11 cellular contexts compared by ENCODE assay signal in genomic region chr1:12162459-12163137, GRCh38. TPM values are rescaled to one million over a fixed set of nuclear protein-coding genes. Genes with fewer than 3 reads are reported as not detected.
A peak's percentile ranks its signal among the peaks of the same experiment; 100 is the strongest.
DNase-seq lines count a peak whose midpoint lies in the region; ATAC-seq, FAIRE-seq and TF ChIP-seq lines count a peak whose summit lies in the region.
"Had no signal": no experiment of that assay in that cellular context is flagged by ENCODE, and none has a peak within 500 bp of the region (broad histone marks: within the 10 kb centered on the region; RNA-seq: fewer than 3 reads in every experiment).

No MANE protein-coding gene starts in this region.

- in situ Hi-C loops in IMR-90 (cut with MboI; ENCODE audit: low sequenced_read_pairs): no loop called here

- H4K8ac ChIP-seq in IMR-90 (ENCODE audit: low read depth in 2 of 2, low read length in 2 of 2) (peak overlapping the region in 1 of 2 experiments; percentile 27; a peak in 2 of 4 replicates), neuronal stem cell (ENCODE audit: low read depth, low read length) (no peak overlapping the region)

- no peaks in the 10 kb centered on the region for H3K27me3 ChIP-seq in BLaER1
- no peaks in the 10 kb centered on the region for H3K27me3 ChIP-seq in IMR-90 (ENCODE audit: control insufficient read depth, insufficient read depth, low read length)
- peaks cover 12% of the 10 kb centered on the region for H3K27me3 ChIP-seq in astrocyte (ENCODE audit: insufficient read depth, low read length)
- H3K27me3 ChIP-seq in neuronal stem cell (ENCODE audit: control insufficient read depth in 3 of 3, insufficient read depth in 3 of 3, low read depth in 1 of 3, low read length in 3 of 3): peaks cover 7 to 46% (median 12%) of the 10 kb centered on the region in 3 experiments

- H3K4me3 ChIP-seq in BLaER1 (0 out of 2 replicates have a peak overlapping the region, but pooled peaks have one; percentile 11), IMR-90 (ENCODE audit: insufficient read depth, low read depth, low read length) (no peak overlapping the region), astrocyte (ENCODE audit: insufficient read depth, low read depth, low read length) (no peak overlapping the region), neuronal stem cell (ENCODE audit: low read length in 2 of 2) (no peak overlapping the region), mucosa of descending colon (no peak overlapping the region)

- H2BK15ac ChIP-seq in IMR-90 (ENCODE audit: low read depth, low read length): peak overlapping the region; percentile 85; the same call in 2 of the 3 replicates
- H2BK15ac ChIP-seq in neuronal stem cell (ENCODE audit: low read length): peak overlapping the region; percentile 93

- H2BK120ac ChIP-seq in IMR-90 (ENCODE audit: low read depth, low read length) (peak overlapping the region; percentile 69), neuronal stem cell (ENCODE audit: low read depth, low read length) (no peak overlapping the region)

- peak overlapping the region; percentile 79 for H2BK20ac ChIP-seq in IMR-90 (ENCODE audit: low read depth, low read length)

- H3K4me2 ChIP-seq in BLaER1: peak overlapping the region; percentile 84
- H3K4me2 ChIP-seq in IMR-90 (ENCODE audit: low read depth, low read length): no peak overlapping the region
- peak overlapping the region; percentile 64 for H3K4me2 ChIP-seq in astrocyte (ENCODE audit: low read length)
- no peak overlapping the region for H3K4me2 ChIP-seq in neuronal stem cell (ENCODE audit: insufficient read depth, low read length, poor library complexity, severe bottlenecking)

- peak overlapping the region; percentile 77 for H2AK9ac ChIP-seq in IMR-90 (replicated peaks; ENCODE audit: low read depth, low read length, poor library complexity)

- no peak overlapping the region for H4K5ac ChIP-seq in IMR-90 (ENCODE audit: low read depth, low read length)

- H3K36me3 Mint-ChIP-seq in astrocyte (ENCODE audit: low read depth, unreplicated experiment): no peaks in the 10 kb centered on the region

- WGBS in IMR-90 (ENCODE audit: extremely low coverage in 2 of 2, insufficient read length in 1 of 2), 2 experiments: no CpG with 5 or more reads among the region's 11 CpGs
- WGBS in neuronal stem cell (ENCODE audit: extremely low coverage in 2 of 2, insufficient read length in 2 of 2, insufficient replicate concordance in 1 of 2), 2 donors: no CpG with 5 or more reads among the region's 11 CpGs

- DNase-seq in IMR-90 (no peak), astrocyte (ENCODE audit: low read depth) (no peak), neuronal stem cell (ENCODE audit: low spot score) (no peak), islet precursor cell (no peak), AML-193 (lab: John Stamatoyannopoulos, UW) (no peak), mucosa of descending colon (no peak), DMS79 treated with DMSO at 0.1 percent for 48 hours (lab: John Stamatoyannopoulos, UW) (no peak)
- DNase-seq: NCI-H1092 treated with DMSO at 0.1 percent for 48 hours, NCI-H526 treated with DMSO at 0.1 percent for 48 hours had no signal

- H3K9ac ChIP-seq in BLaER1: peak overlapping the region; percentile 62; the same call in 1 of the 2 replicates
- H3K9ac ChIP-seq in IMR-90 (ENCODE audit: low read depth, low read length): no peak overlapping the region
- no peak overlapping the region for H3K9ac ChIP-seq in astrocyte (ENCODE audit: low read length)
- no peak overlapping the region for H3K9ac ChIP-seq in neuronal stem cell (ENCODE audit: low read depth, low read length, poor library complexity)

- CTCF ChIA-PET in IMR-90 (lab: Yijun Ruan, JAX): interaction anchor here (0.8 kb wide), 1 partner anchor 9 kb away, joined by 4 read pairs; no protein-coding TSS in a partner anchor

- ATAC-seq in IMR-90 (ENCODE audit: low read depth) (no peak), mucosa of descending colon (no peak)

- H3K36me3 ChIP-seq in BLaER1 (no peaks in the 10 kb centered on the region), IMR-90 (ENCODE audit: control insufficient read depth, insufficient read depth, low read length) (no peaks in the 10 kb centered on the region), astrocyte (ENCODE audit: insufficient read depth, low read length) (no peaks in the 10 kb centered on the region), neuronal stem cell (replicated peaks in 1 of 2; ENCODE audit: control insufficient read depth in 2 of 2, insufficient read depth in 2 of 2, low read length in 2 of 2) (no peaks in the 10 kb centered on the region), mucosa of descending colon (ENCODE audit: low read depth) (no peaks in the 10 kb centered on the region)

- H4K20me1 ChIP-seq in BLaER1 (no peaks in the 10 kb centered on the region), IMR-90 (ENCODE audit: insufficient read depth, low read length) (no peaks in the 10 kb centered on the region), astrocyte (ENCODE audit: insufficient read depth, low read length) (peaks cover 5% of the 10 kb centered on the region)

- intact Hi-C loops in IMR-90 (cut with micrococcal nuclease) (no loop called here), mucosa of descending colon (cut with DNase I, micrococcal nuclease) (no loop called here)

- no peak overlapping the region; the same call in 1 of the 2 replicates for H3K23ac ChIP-seq in IMR-90 (ENCODE audit: low read depth, low read length)
- peak overlapping the region; percentile 51 for H3K23ac ChIP-seq in neuronal stem cell (ENCODE audit: low read depth, low read length, poor library complexity)

- no peak overlapping the region for H3K4me3 Mint-ChIP-seq in astrocyte (ENCODE audit: unreplicated experiment)

- no peaks in the 10 kb centered on the region for H3K79me2 ChIP-seq in astrocyte (ENCODE audit: insufficient read depth, low read length)

- no peaks in the 10 kb centered on the region for H3K79me1 ChIP-seq in IMR-90 (ENCODE audit: low read depth in 1 of 2, low read length in 2 of 2)
- H3K79me1 ChIP-seq in neuronal stem cell (ENCODE audit: low read depth, low read length): no peaks in the 10 kb centered on the region

- TF ChIP-seq CTCF in IMR-90 (conservative IDR thresholded peaks at IDR 0.05; ENCODE audit: low read depth, low read length) (no peak), astrocyte (IDR thresholded peaks at IDR 0.05; ENCODE audit: insufficient read depth, low read depth, low read length) (no peak), mucosa of descending colon (IDR thresholded peaks at IDR 0.05) (no peak)

- H3K9me1 ChIP-seq in IMR-90 (ENCODE audit: insufficient read depth, low read length): peaks cover 17% of the 10 kb centered on the region

- H3K56ac ChIP-seq in IMR-90 (ENCODE audit: extremely low read depth, insufficient read depth, low read length): no peak overlapping the region

- no peak for TF ChIP-seq RAD21 in IMR-90 (IDR thresholded peaks at IDR 0.05; ENCODE audit: low read length)

- peaks cover 10% of the 10 kb centered on the region for H3K4me1 Mint-ChIP-seq in astrocyte (ENCODE audit: low read depth, unreplicated experiment)

- no TSS peak for BruUV-seq in IMR-90 (replicated peaks; lab: Mats Ljungman, UMichigan)

- H4K91ac ChIP-seq in IMR-90 (ENCODE audit: insufficient read depth, low read depth, low read length) (peak overlapping the region; percentile 48), neuronal stem cell (ENCODE audit: low read depth, low read length, poor library complexity) (no peak overlapping the region)

- no peak overlapping the region for H3K18ac ChIP-seq in IMR-90 (ENCODE audit: low read depth, low read length)
- H3K18ac ChIP-seq in neuronal stem cell (ENCODE audit: low read length): no peak overlapping the region

- no peak overlapping the region for H2BK12ac ChIP-seq in neuronal stem cell (ENCODE audit: low read length)

- FAIRE-seq in astrocyte (lab: Jason Lieb, UNC): no peak

- H3K4ac ChIP-seq in IMR-90 (ENCODE audit: low read depth, low read length): peak overlapping the region; percentile 65
- H3K4ac ChIP-seq in neuronal stem cell (ENCODE audit: low read length): no peak overlapping the region

- H2BK5ac ChIP-seq in IMR-90 (ENCODE audit: low read depth, low read length, poor library complexity, severe bottlenecking) (peak overlapping the region; percentile 19), neuronal stem cell (ENCODE audit: low read length) (no peak overlapping the region)

- no peak overlapping the region for H3K27ac Mint-ChIP-seq in astrocyte (ENCODE audit: unreplicated experiment)

- no peak for TF ChIP-seq POLR2A in IMR-90 (IDR thresholded peaks at IDR 0.05; ENCODE audit: low read depth, low read length)

- POLR2A ChIA-PET in IMR-90 (lab: Charles Lee; ENCODE audit: unreplicated experiment): no interaction called here

- H3K27ac ChIP-seq in BLaER1 (peak overlapping the region; percentile 75), IMR-90 (ENCODE audit: insufficient read depth, low read length) (no peak overlapping the region), astrocyte (ENCODE audit: low read depth, low read length) (no peak overlapping the region), neuronal stem cell (replicated peaks; ENCODE audit: low read length) (no peak overlapping the region)

- peaks cover 44% of the 10 kb centered on the region for H3K27me3 Mint-ChIP-seq in astrocyte (ENCODE audit: low read depth, unreplicated experiment)

- dilution Hi-C loops in IMR-90 (cut with HindIII; ENCODE audit: low sequenced_read_pairs, unreplicated experiment): no loop called here

- H3K4me1 ChIP-seq in BLaER1 (peaks cover 91% of the 10 kb centered on the region), IMR-90 (ENCODE audit: control insufficient read depth, insufficient read depth, low read length) (peaks cover 20% of the 10 kb centered on the region), astrocyte (ENCODE audit: insufficient read depth, low read length) (peaks cover 12% of the 10 kb centered on the region), neuronal stem cell (ENCODE audit: control insufficient read depth in 2 of 2, insufficient read depth in 1 of 2, low read depth in 1 of 2, low read length in 2 of 2) (peaks cover 14 to 18% of the 10 kb centered on the region in 2 donors), mucosa of descending colon (ENCODE audit: low read depth) (peaks cover 30% of the 10 kb centered on the region)

- no peaks in the 10 kb centered on the region for H3K9me3 ChIP-seq in BLaER1
- no peaks in the 10 kb centered on the region for H3K9me3 ChIP-seq in IMR-90 (ENCODE audit: control insufficient read depth, insufficient read depth, low read length)
- no peaks in the 10 kb centered on the region for H3K9me3 ChIP-seq in astrocyte (ENCODE audit: insufficient read depth, low read depth, low read length)
- no peaks in the 10 kb centered on the region for H3K9me3 ChIP-seq in neuronal stem cell (replicated peaks in 1 of 2; ENCODE audit: control insufficient read depth in 2 of 2, insufficient read depth in 1 of 2, low read depth in 1 of 2, low read length in 2 of 2)
- no peaks in the 10 kb centered on the region for H3K9me3 ChIP-seq in mucosa of descending colon
- H3K9me3 ChIP-seq: Caco-2 had no signal

- H3K14ac ChIP-seq in IMR-90 (replicated peaks; ENCODE audit: low read depth, low read length): peak overlapping the region; percentile 10
- H3K14ac ChIP-seq in neuronal stem cell (ENCODE audit: low read length): peak overlapping the region; percentile 67

- H2AK5ac ChIP-seq in IMR-90 (ENCODE audit: low read depth, low read length) (peak overlapping the region; percentile 65), neuronal stem cell (ENCODE audit: low read depth, low read length) (peak overlapping the region; percentile 88)

- no peaks in the 10 kb centered on the region for H3K9me3 Mint-ChIP-seq in astrocyte (ENCODE audit: unreplicated experiment)

- H2AFZ ChIP-seq in IMR-90 (replicated peaks; ENCODE audit: low read length, poor library complexity) (peak overlapping the region; percentile 80), astrocyte (ENCODE audit: low read depth, low read length) (no peak overlapping the region), neuronal stem cell (ENCODE audit: low read length) (no peak overlapping the region)

RNA-seq across cellular contexts. Expression of gene TNFRSF1B, which starts 4.2 kb away (rescaled TPM):
- total RNA-seq in IMR-90 (2012; rRNA removed): 4.3 and 5.0 TPM in 2 replicates
- 8.6 and 8.9 TPM in 2 replicates for polyA plus RNA-seq in IMR-90 (2012; rRNA removed)
- 6.3 and 11.9 TPM in 2 replicates for polyA plus RNA-seq in IMR-90 (2012; cell fraction: cytosol; rRNA removed)
- 4.3 and 6.7 TPM in 2 replicates for polyA plus RNA-seq in IMR-90 (2012; cell fraction: nucleus; rRNA removed; ENCODE audit: low replicate concordance)
- total RNA-seq in astrocyte: 0.09 TPM in 1 of 2 replicates, not detected in the other
- 0.73 TPM for polyA plus RNA-seq in neuronal stem cell (2013, experiment 1 of 2)
- polyA plus RNA-seq in neuronal stem cell (2013, experiment 2 of 2): 0.68 TPM
- total RNA-seq in mucosa of descending colon: 10 to 100 TPM; 20.3 to 39.3 (median 31.6) TPM

Comparison
In these comparisons a context has a peak if more than half of its experiments do, and no peak if none do; other contexts are left out.
1. H3K4me2 ChIP-seq: peak in BLaER1 (single experiment) and astrocyte (single experiment); none in IMR-90 (single experiment) and neuronal stem cell (single experiment).